23 cellular contexts compared by ENCODE assay signal in genomic region chr6:21924002-21924401, GRCh38.
"Had no signal": no experiment of that assay in that cellular context is flagged by ENCODE, and none has a peak within 500 bp of the region (broad histone marks: within the 10 kb centered on the region; RNA-seq: fewer than 3 reads in every experiment).

No MANE protein-coding gene starts in this region.

- H3K4me3 Mint-ChIP-seq: naive thymus-derived CD4-positive, alpha-beta T cell; stimulated activated effector memory CD8-positive, alpha-beta T cell treated with anti-CD3 and anti-CD28 coated beads, Interleukin-12 subunit alpha, Interleukin-12 subunit beta, amount 100 ng/mL, for 72 hours; stimulated activated naive CD8-positive, alpha-beta T cell treated with anti-CD3 and anti-CD28 coated beads, Interleukin-15, Interleukin-2, amounts not matched to agents 100 ng/mL and 50 ng/mL, for 24 hours had no signal

- H3K9me3 Mint-ChIP-seq: stimulated activated effector memory CD8-positive, alpha-beta T cell treated with anti-CD3 and anti-CD28 coated beads, Interleukin-12 subunit alpha, Interleukin-12 subunit beta, amount 100 ng/mL, for 72 hours had no signal

- H3K36me3 Mint-ChIP-seq: immature natural killer cell; stimulated activated effector memory CD8-positive, alpha-beta T cell treated with anti-CD3 and anti-CD28 coated beads, Interleukin-12 subunit alpha, Interleukin-12 subunit beta, amount 100 ng/mL, for 72 hours had no signal

- DNase-seq: head of caudate nucleus; hippocampal formation; kidney; left colon; left lung; lower lobe of right lung; mammary epithelial cell; mesenchymal stem cell; midbrain; mucosa of descending colon; naive thymus-derived CD4-positive, alpha-beta T cell; ovary; retina; right cardiac atrium; stimulated activated CD4-positive, alpha-beta T cell treated with anti-CD3 and anti-CD28 coated beads, Interleukin-4, amount 100 ng/mL, for 24 hours; stimulated activated naive CD4-positive, alpha-beta T cell; tibial artery; trophoblast cell; uterus had no signal

- H3K4me1 Mint-ChIP-seq: stimulated activated effector memory CD8-positive, alpha-beta T cell treated with anti-CD3 and anti-CD28 coated beads, Interleukin-12 subunit alpha, Interleukin-12 subunit beta, amount 100 ng/mL, for 72 hours had no signal

- ATAC-seq: left colon; left lung; lower lobe of right lung; mucosa of descending colon; naive thymus-derived CD4-positive, alpha-beta T cell; right cardiac atrium; sciatic nerve; stimulated activated effector memory CD8-positive, alpha-beta T cell treated with anti-CD3 and anti-CD28 coated beads, Interleukin-12 subunit alpha, Interleukin-12 subunit beta, amount 100 ng/mL, for 72 hours had no signal

- H3K27ac Mint-ChIP-seq: stimulated activated effector memory CD8-positive, alpha-beta T cell treated with anti-CD3 and anti-CD28 coated beads, Interleukin-12 subunit alpha, Interleukin-12 subunit beta, amount 100 ng/mL, for 72 hours had no signal

- H3K27me3 Mint-ChIP-seq: stimulated activated naive CD8-positive, alpha-beta T cell treated with anti-CD3 and anti-CD28 coated beads, Interleukin-15, Interleukin-2, amounts not matched to agents 100 ng/mL and 50 ng/mL, for 24 hours had no signal
